ENCODE assay signal across 8 cellular contexts in the genomic region with DNA sequence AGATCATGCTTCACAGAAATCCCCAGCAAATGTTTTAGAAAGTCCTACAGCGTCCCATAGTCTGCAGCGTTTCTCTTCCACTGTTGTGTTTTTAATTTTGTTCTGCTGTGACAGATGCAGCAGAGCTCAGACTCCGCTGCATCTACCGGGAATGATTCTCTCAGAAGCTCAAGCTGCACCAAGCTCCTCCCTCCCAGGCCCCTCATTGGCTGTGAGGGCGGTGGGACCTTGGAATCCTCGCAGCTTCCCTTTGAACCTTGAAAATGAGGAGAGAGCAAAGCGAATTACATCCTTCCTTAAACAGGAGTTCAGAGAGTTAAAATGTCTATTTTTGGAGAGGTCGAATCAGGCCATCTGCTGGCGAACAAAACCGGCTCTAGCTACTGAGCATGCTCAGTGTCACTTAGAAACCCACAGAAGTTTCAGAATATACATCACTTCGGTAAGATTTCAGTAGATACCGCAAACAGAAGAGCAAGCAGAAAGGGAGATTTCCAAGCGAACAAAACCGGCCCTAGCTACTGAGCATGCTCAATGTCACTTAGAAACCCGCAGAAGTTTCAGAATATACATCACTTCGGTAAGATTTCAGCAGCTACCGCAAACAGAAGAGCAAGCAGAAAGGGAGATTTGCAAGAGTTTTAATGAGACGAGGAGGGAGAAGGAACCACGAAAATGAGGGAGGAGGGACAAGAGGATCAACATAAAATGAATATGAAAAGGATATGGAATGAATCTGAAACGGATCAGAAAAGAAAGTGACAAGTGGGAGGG. TPM values are rescaled to one million over a fixed set of nuclear protein-coding genes. Genes with fewer than 3 reads are reported as not detected.
DNase-seq lines count a peak whose midpoint lies in the region; ATAC-seq and TF ChIP-seq lines count a peak whose summit lies in the region.

A gene (minus strand): TSS at position 144 of the 774 bp plus-strand sequence. CDS start 188 bp downstream, outside the sequence.

- POLR2A ChIA-PET in IMR-90 (lab: Charles Lee; ENCODE audit: unreplicated experiment) = no interaction called here

- no peak within 1 kb of the TSS for H2BK20ac ChIP-seq in IMR-90 (ENCODE audit: low read depth, low read length)

- CTCF ChIA-PET in IMR-90 (lab: Yijun Ruan, JAX) = no interaction called here

- H3K36me3 ChIP-seq in DND-41 (ENCODE audit: insufficient read depth, low read length) = no peaks in the 10 kb centered on the region
- H3K36me3 ChIP-seq in IMR-90 (ENCODE audit: control insufficient read depth, insufficient read depth, low read length) = no peaks in the 10 kb centered on the region
- no peaks in the 10 kb centered on the region for H3K36me3 ChIP-seq in neural cell (ENCODE audit: insufficient read depth, low read length)

- no peaks in the 10 kb centered on the region for H3K27me3 Mint-ChIP-seq in activated T-helper 17 cell treated with anti-CD3 and anti-CD28 coated beads, Interleukin-2, amount 50 U/mL, for 72 hours

- H3K14ac ChIP-seq in IMR-90 (replicated peaks; ENCODE audit: low read depth, low read length) = no peak within 1 kb of the TSS

- TF ChIP-seq CTCF in DND-41 (IDR thresholded peaks at IDR 0.05; ENCODE audit: borderline replicate concordance, extremely low read depth, low read length, poor library complexity, severe bottlenecking) = peak; percentile 54
- no peak for TF ChIP-seq CTCF in IMR-90 (conservative IDR thresholded peaks at IDR 0.05; ENCODE audit: low read depth, low read length)
- no peak for TF ChIP-seq CTCF in fibroblast of villous mesenchyme (IDR thresholded peaks at IDR 0.05; ENCODE audit: insufficient read depth, low read depth, low read length)
- peak; percentile 51 for TF ChIP-seq CTCF in neural cell (IDR thresholded peaks at IDR 0.05; ENCODE audit: poor library complexity, severe bottlenecking)

- no peak for TF ChIP-seq POLR2A in IMR-90 (IDR thresholded peaks at IDR 0.05; ENCODE audit: low read depth, low read length)

- no peak within 1 kb of the TSS for H2AK9ac ChIP-seq in IMR-90 (replicated peaks; ENCODE audit: low read depth, low read length, poor library complexity)

- no peaks in the 10 kb centered on the region for H3K36me3 Mint-ChIP-seq in activated T-helper 17 cell treated with anti-CD3 and anti-CD28 coated beads, Interleukin-2, amount 50 U/mL, for 72 hours (ENCODE audit: low read depth)

- H4K20me1 ChIP-seq in DND-41 (ENCODE audit: insufficient read depth, low read length) (no peaks in the 10 kb centered on the region), IMR-90 (ENCODE audit: insufficient read depth, low read length) (no peaks in the 10 kb centered on the region), neural cell (ENCODE audit: insufficient read depth) (no peaks in the 10 kb centered on the region)

- TF ChIP-seq RAD21 in IMR-90 (IDR thresholded peaks at IDR 0.05; ENCODE audit: low read length) = no peak
- TF ChIP-seq RAD21 in neural cell (conservative IDR thresholded peaks at IDR 0.05) = peak; percentile 54

- dilution Hi-C loops in IMR-90 (cut with HindIII; ENCODE audit: low sequenced_read_pairs, unreplicated experiment) = no loop called here

- H3K27ac ChIP-seq in DND-41 (ENCODE audit: low read length) (peak within 1 kb of the TSS; percentile 62), IMR-90 (ENCODE audit: insufficient read depth, low read length) (no peak within 1 kb of the TSS), neural cell (ENCODE audit: low read length) (peak within 1 kb of the TSS; percentile 35)

- H3K9me1 ChIP-seq in IMR-90 (ENCODE audit: insufficient read depth, low read length) = no peaks in the 10 kb centered on the region

- ATAC-seq in DND-41 (ENCODE audit: insufficient read depth, low read depth) (peak; percentile 88), GM21576 (IDR thresholded peaks at IDR 0.05; ENCODE audit: unreplicated experiment) (peak; percentile 70), IMR-90 (ENCODE audit: low read depth) (peak; percentile 97)
- peak; percentile 75 for ATAC-seq in activated T-helper 17 cell treated with anti-CD3 and anti-CD28 coated beads, Interleukin-2, amount 50 U/mL, for 72 hours (replicated peaks)

- no peaks in the 10 kb centered on the region for H3K9me2 ChIP-seq in neural cell (ENCODE audit: insufficient read depth, low read length)

- no peaks in the 10 kb centered on the region for H3K79me1 ChIP-seq in IMR-90 (ENCODE audit: low read depth in 1 of 2, low read length in 2 of 2)

- H3K4me3 Mint-ChIP-seq in activated T-helper 17 cell treated with anti-CD3 and anti-CD28 coated beads, Interleukin-2, amount 50 U/mL, for 72 hours = no peak within 1 kb of the TSS

- WGBS in IMR-90 (ENCODE audit: extremely low coverage in 2 of 2, insufficient read length in 1 of 2), 2 experiments = no CpG with 5 or more reads among the region's 20 CpGs

- peaks cover 9% of the 10 kb centered on the region for H3K4me1 Mint-ChIP-seq in activated T-helper 17 cell treated with anti-CD3 and anti-CD28 coated beads, Interleukin-2, amount 50 U/mL, for 72 hours

- intact Hi-C loops in IMR-90 (cut with micrococcal nuclease) = loop anchor here (10.0 kb wide), 1 partner anchor 295 kb away; no protein-coding TSS in a partner anchor

- in situ Hi-C loops in IMR-90 (cut with MboI; ENCODE audit: low sequenced_read_pairs) = loop anchor here (25.0 kb wide), 1 partner anchor 308 kb away; no protein-coding TSS in a partner anchor

- H3F3A ChIP-seq in neural cell (ENCODE audit: insufficient read depth, low read length, poor library complexity, severe bottlenecking) = peaks cover 8% of the 10 kb centered on the region

- no peak within 1 kb of the TSS for H3K56ac ChIP-seq in IMR-90 (ENCODE audit: extremely low read depth, insufficient read depth, low read length)

- DNase-seq in DND-41 (peak; percentile 68), IMR-90 (peak; percentile 58), RPMI8226 (peak; percentile 91), fibroblast of villous mesenchyme (ENCODE audit: low read depth) (peak; percentile 77), stromal cell of bone marrow (ENCODE audit: low read depth) (peak; percentile 69)

- no peaks in the 10 kb centered on the region for H3K9me3 Mint-ChIP-seq in activated T-helper 17 cell treated with anti-CD3 and anti-CD28 coated beads, Interleukin-2, amount 50 U/mL, for 72 hours

- no peak within 1 kb of the TSS for H4K8ac ChIP-seq in IMR-90 (ENCODE audit: low read depth in 2 of 2, low read length in 2 of 2)

- H2BK120ac ChIP-seq in IMR-90 (ENCODE audit: low read depth, low read length) = no peak within 1 kb of the TSS

- H3K4me2 ChIP-seq in DND-41 (ENCODE audit: insufficient read depth, low read length) = peak within 1 kb of the TSS; percentile 90
- H3K4me2 ChIP-seq in IMR-90 (ENCODE audit: low read depth, low read length) = peak within 1 kb of the TSS; percentile 69
- peak within 1 kb of the TSS; percentile 69 for H3K4me2 ChIP-seq in neural cell (ENCODE audit: low read length)

- peaks cover 28% of the 10 kb centered on the region for H3K4me1 ChIP-seq in DND-41 (ENCODE audit: insufficient read depth, low read length)
- H3K4me1 ChIP-seq in IMR-90 (ENCODE audit: control insufficient read depth, insufficient read depth, low read length) = no peaks in the 10 kb centered on the region

- H3K27me3 ChIP-seq in DND-41 (ENCODE audit: insufficient read depth, low read length, poor library complexity) (no peaks in the 10 kb centered on the region), IMR-90 (ENCODE audit: control insufficient read depth, insufficient read depth, low read length) (no peaks in the 10 kb centered on the region), neural cell (ENCODE audit: insufficient read depth, low read depth, low read length) (no peaks in the 10 kb centered on the region)

- H3K23ac ChIP-seq in IMR-90 (ENCODE audit: low read depth, low read length) = no peak within 1 kb of the TSS

- H3K9ac ChIP-seq in DND-41 (ENCODE audit: low read depth, low read length) (peak within 1 kb of the TSS; percentile 46), IMR-90 (ENCODE audit: low read depth, low read length) (no peak within 1 kb of the TSS), neural cell (ENCODE audit: low read length) (peak within 1 kb of the TSS; percentile 48)

- no peak within 1 kb of the TSS for H3K4ac ChIP-seq in IMR-90 (ENCODE audit: low read depth, low read length)

- no TSS peak for BruUV-seq in IMR-90 (replicated peaks; lab: Mats Ljungman, UMichigan)

- TF ChIP-seq EP300 in neural cell (conservative IDR thresholded peaks at IDR 0.05; ENCODE audit: poor library complexity, severe bottlenecking) = peak; percentile 28

- no peak within 1 kb of the TSS for H3K18ac ChIP-seq in IMR-90 (ENCODE audit: low read depth, low read length)

- H4K91ac ChIP-seq in IMR-90 (ENCODE audit: insufficient read depth, low read depth, low read length) = no peak within 1 kb of the TSS

- H2AFZ ChIP-seq in DND-41 (ENCODE audit: low read depth, low read length) (peak within 1 kb of the TSS; percentile 76), IMR-90 (replicated peaks; ENCODE audit: low read length, poor library complexity) (peak within 1 kb of the TSS; percentile 80), neural cell (ENCODE audit: low read depth, low read length) (peak within 1 kb of the TSS; percentile 56)

- no peak within 1 kb of the TSS for H3K27ac Mint-ChIP-seq in activated T-helper 17 cell treated with anti-CD3 and anti-CD28 coated beads, Interleukin-2, amount 50 U/mL, for 72 hours

- H3K9me3 ChIP-seq in DND-41 (ENCODE audit: insufficient read depth, low read length, severe bottlenecking) = no peaks in the 10 kb centered on the region
- H3K9me3 ChIP-seq in IMR-90 (ENCODE audit: control insufficient read depth, insufficient read depth, low read length) = no peaks in the 10 kb centered on the region
- no peaks in the 10 kb centered on the region for H3K9me3 ChIP-seq in neural cell (ENCODE audit: low read length)

- H3K4me3 ChIP-seq in DND-41 (ENCODE audit: low read depth in 1 of 2, low read length in 2 of 2) (peak within 1 kb of the TSS; percentile 44 to 61), IMR-90 (ENCODE audit: insufficient read depth, low read depth, low read length) (peak within 1 kb of the TSS; percentile 45), fibroblast of villous mesenchyme (ENCODE audit: low read depth, low read length) (peak within 1 kb of the TSS; percentile 65), neural cell (ENCODE audit: low read length) (peak within 1 kb of the TSS; percentile 66)

- no peak within 1 kb of the TSS for H2BK5ac ChIP-seq in IMR-90 (ENCODE audit: low read depth, low read length, poor library complexity, severe bottlenecking)

- H4K5ac ChIP-seq in IMR-90 (ENCODE audit: low read depth, low read length) = no peak within 1 kb of the TSS

- H3K79me2 ChIP-seq in DND-41 (ENCODE audit: insufficient read depth, low read length) (no peaks in the 10 kb centered on the region), neural cell (replicated peaks; ENCODE audit: insufficient read depth, low read length) (no peaks in the 10 kb centered on the region)

- no peak within 1 kb of the TSS for H2BK15ac ChIP-seq in IMR-90 (ENCODE audit: low read depth, low read length)

- no peak within 1 kb of the TSS for H2AK5ac ChIP-seq in IMR-90 (ENCODE audit: low read depth, low read length)

RNA-seq across cellular contexts. Expression of the gene that starts here (rescaled TPM):
- total RNA-seq in IMR-90 (2012; rRNA removed) (not detected in 2 replicates), fibroblast of villous mesenchyme (under 0.01 and 0.32 TPM in 2 replicates)
- polyA plus RNA-seq in IMR-90 (2012; rRNA removed) (not detected in 2 replicates), neural cell (0.14 and 0.43 TPM in 2 replicates)
- polyA plus RNA-seq in IMR-90 (2012; cell fraction: cytosol; rRNA removed) = not detected in 2 replicates
- polyA plus RNA-seq in IMR-90 (2012; cell fraction: nucleus; rRNA removed; ENCODE audit: low replicate concordance) = not detected in 2 replicates
- total RNA-seq in activated T-helper 17 cell treated with anti-CD3 and anti-CD28 coated beads, Interleukin-2, amount 50 U/mL, for 72 hours = 1 to 10 TPM; 3.3 to 3.4 TPM
- 1.9 and 2.7 TPM in 2 replicates for polyA minus RNA-seq in neural cell

Comparison
In these comparisons a context has a peak if more than half of its experiments do, and no peak if none do; other contexts are left out.
1. Peak in DNase-seq, ATAC-seq, H3K4me3 ChIP-seq and H3K4me2 ChIP-seq in IMR-90; RNA of the gene not detected or under 1 TPM.
2. Peak in DNase-seq and H3K4me3 ChIP-seq in fibroblast of villous mesenchyme; RNA of the gene not detected or under 1 TPM.
3. CTCF ChIP-seq: peak in DND-41 (single experiment) and neural cell (single experiment); none in IMR-90 (single experiment) and fibroblast of villous mesenchyme (single experiment).
4. Peak in every context shown above with its lines, with median percentiles within 50 percentile points of each other: ATAC-seq, DNase-seq, H2AFZ ChIP-seq, H3K4me2 ChIP-seq and H3K4me3 ChIP-seq.